Comparison of ENCODE assay signal across 9 cellular contexts in genomic region chr9:33106827-33107621, GRCh38. TPM values are rescaled to one million over a fixed set of nuclear protein-coding genes. Genes with fewer than 3 reads are reported as not detected.
A peak's percentile ranks its signal among the peaks of the same experiment; 100 is the strongest.
DNase-seq lines count a peak whose midpoint lies in the region; ATAC-seq and TF ChIP-seq lines count a peak whose summit lies in the region.
"Had no signal": no experiment of that assay in that cellular context is flagged by ENCODE, and none has a peak within 500 bp of the region (broad histone marks: within the 10 kb centered on the region; RNA-seq: fewer than 3 reads in every experiment).

No MANE protein-coding gene starts in this region.

- H3K4me3 ChIP-seq in adrenal gland (no peak overlapping the region), sigmoid colon (no peak overlapping the region)

- TF ChIP-seq EP300 in sigmoid colon (IDR thresholded peaks at IDR 0.05) = no peak

- WGBS in adrenal gland, 4 donors = 22 to 41% (median 31%) methylated on average over 9 to 10 of the region's 10 CpGs
- WGBS in sigmoid colon, 2 donors = 66 to 69% methylated on average over 10 of the region's 10 CpGs

- intact Hi-C loops in adrenal gland (cut with DNase I) (loop anchor here in 1 of 2 donors (10.0 kb wide), 1 partner anchor 68 kb away; no protein-coding TSS in a partner anchor), left cardiac atrium (cut with DNase I) (loop anchor here in 1 of 2 donors (10.0 kb wide), 1 partner anchor 58 kb away; the partner anchor contains the start of gene B4GALT1), sigmoid colon (cut with DNase I) (no loop called here)

- H3K36me3 ChIP-seq in adrenal gland (replicated peaks in 1 of 2) (peaks cover 0 to 1% of the 10 kb centered on the region in 2 donors), sigmoid colon (peaks cover 0 to 14% (median under 1%) of the 10 kb centered on the region in 4 donors)

- H3K27ac ChIP-seq in adrenal gland (peak overlapping the region; percentile 9 to 86 (median 60)), sigmoid colon (peak overlapping the region in 3 of 4 donors; percentile 35 to 59 (median 35))

- H3K27me3 ChIP-seq in adrenal gland = no peaks in the 10 kb centered on the region
- no peaks in the 10 kb centered on the region for H3K27me3 ChIP-seq in sigmoid colon

- H3K9me3 ChIP-seq in adrenal gland (replicated peaks in 1 of 3) (no peaks in the 10 kb centered on the region), sigmoid colon (no peaks in the 10 kb centered on the region)

- H3K4me1 ChIP-seq in adrenal gland (replicated peaks in 1 of 2) (peaks cover 14 to 17% of the 10 kb centered on the region in 2 donors), sigmoid colon (peaks cover 0 to 7% (median 6%) of the 10 kb centered on the region in 4 donors)

- TF ChIP-seq CTCF in adrenal gland (IDR thresholded peaks at IDR 0.05) (no peak), sigmoid colon (IDR thresholded peaks at IDR 0.05) (no peak)

- no peak for TF ChIP-seq POLR2A in adrenal gland (IDR thresholded peaks at IDR 0.05)
- TF ChIP-seq POLR2A in sigmoid colon (IDR thresholded peaks at IDR 0.05) = no peak

- ATAC-seq in left cardiac atrium = peak; percentile 54 to 58
- ATAC-seq in GM21723 (IDR thresholded peaks at IDR 0.05; ENCODE audit: unreplicated experiment) = no peak

- DNase-seq in ELF-1 (ENCODE audit: low read depth, low spot score) = peak; percentile 77
- peak; percentile 54 to 86 (median 67) for DNase-seq in adrenal gland
- DNase-seq in left cardiac atrium = peak; percentile 65
- peak; percentile 76 for DNase-seq in sigmoid colon
- DNase-seq in stimulated activated CD4-positive, alpha-beta T cell treated with anti-CD3 and anti-CD28 coated beads, Interleukin-4, amount 100 ng/mL, for 1 hour = no peak
- DNase-seq in amniotic stem cell (lab: John Stamatoyannopoulos, UW) = no peak
- DNase-seq in stimulated activated CD4-positive, alpha-beta T cell treated with anti-CD3 and anti-CD28 coated beads, Interleukin-2, amount 100 ng/mL, for 48 hours = no peak
- DNase-seq: naive B cell had no signal

RNA-seq across cellular contexts. Expression of gene SMU1, which starts 30.6 kb away (rescaled TPM):
- total RNA-seq in adrenal gland (10 to 100 TPM; 15.0 to 23.5 (median 21.5) TPM), left cardiac atrium (10 to 100 TPM; 14.2 to 16.7 TPM), sigmoid colon (10 to 100 TPM; 15.0 to 22.3 (median 20.1) TPM)
- polyA plus RNA-seq in adrenal gland (10 to 100 TPM in 1 of 3 donors, 1 to 10 TPM in 2; 6.9 to 23.3 (median 8.0) TPM), sigmoid colon (10 to 100 TPM in 2 of 3 donors, 1 to 10 TPM in 1; 8.4 to 11.9 (median 10.4) TPM)

Comparison
In these comparisons a context has a peak if more than half of its experiments do, and no peak if none do; other contexts are left out.
1. DNase-seq: peak in ELF-1 (single experiment), adrenal gland (7 of 7), left cardiac atrium (single experiment) and sigmoid colon (single experiment); none in stimulated activated CD4-positive, alpha-beta T cell treated with anti-CD3 and anti-CD28 coated beads, Interleukin-4, amount 100 ng/mL, for 1 hour (single experiment), amniotic stem cell (single experiment) and stimulated activated CD4-positive, alpha-beta T cell treated with anti-CD3 and anti-CD28 coated beads, Interleukin-2, amount 100 ng/mL, for 48 hours (0 of 2).